Comparison of ENCODE assay signal across 21 cellular contexts in the genomic region with DNA sequence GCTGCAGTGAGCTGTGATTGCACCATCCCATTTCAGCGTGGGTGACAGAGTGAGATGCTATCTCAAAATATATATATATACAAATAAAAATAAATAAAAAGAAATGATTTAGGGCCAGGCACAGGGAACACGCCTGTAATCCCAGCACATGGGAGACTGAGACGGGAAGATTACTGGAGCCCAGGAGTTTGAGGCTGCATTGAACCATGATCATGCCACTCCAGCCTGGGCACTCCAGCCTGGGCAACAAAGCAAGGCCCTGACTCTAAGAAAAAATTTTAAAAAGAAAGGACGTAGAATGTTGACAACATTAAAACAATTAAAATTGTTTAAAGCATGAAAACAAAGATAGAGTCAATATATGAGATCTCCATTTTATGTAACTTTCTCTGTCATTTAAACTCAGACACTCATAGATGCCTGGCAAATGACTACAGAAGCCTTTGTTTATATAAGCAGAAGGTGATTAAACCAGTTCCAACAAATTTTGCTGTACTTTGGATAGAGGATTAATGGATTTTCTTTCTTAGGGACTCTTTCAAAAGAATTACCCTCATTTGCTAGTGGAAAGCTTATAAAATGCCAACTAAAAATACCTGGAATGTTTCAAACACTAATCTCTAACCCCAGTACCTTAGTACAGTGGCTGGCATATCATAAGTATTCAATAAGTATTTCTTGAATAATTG. TPM values are rescaled to one million over a fixed set of nuclear protein-coding genes. Genes with fewer than 3 reads are reported as not detected.
DNase-seq lines count a peak whose midpoint lies in the region; ATAC-seq, FAIRE-seq and TF ChIP-seq lines count a peak whose summit lies in the region.
"Had no signal": no experiment of that assay in that cellular context is flagged by ENCODE, and none has a peak within 500 bp of the region (broad histone marks: within the 10 kb centered on the region; RNA-seq: fewer than 3 reads in every experiment).

No MANE protein-coding gene starts in this region.

- peak overlapping the region; percentile 48 for H3K27ac Mint-ChIP-seq in HFFc6
- H3K27ac Mint-ChIP-seq: GM23338 had no signal

- no peaks in the 10 kb centered on the region for H3K79me1 ChIP-seq in mesenchymal stem cell (replicated peaks; ENCODE audit: low read length, poor library complexity, severe bottlenecking)

- H3K27ac ChIP-seq in mesenchymal stem cell (ENCODE audit: low read length, poor library complexity, severe bottlenecking), result no peak overlapping the region
- H3K27ac ChIP-seq: SK-N-MC had no signal

- no peak overlapping the region for H3K4me3 Mint-ChIP-seq in HFFc6
- H3K4me3 Mint-ChIP-seq: CD8-positive, alpha-beta memory T cell; GM23338 had no signal

- H3K9ac ChIP-seq in mesenchymal stem cell (ENCODE audit: low read length), result peak overlapping the region; percentile 22

- H3K36me3 Mint-ChIP-seq in HFFc6 (ENCODE audit: low read depth), result peaks cover 5% of the 10 kb centered on the region

- no peak overlapping the region for H3K4me2 ChIP-seq in mesenchymal stem cell (ENCODE audit: low read length, poor library complexity, severe bottlenecking)
- H3K4me2 ChIP-seq: GM23338 had no signal

- no peak overlapping the region for H3K18ac ChIP-seq in mesenchymal stem cell (ENCODE audit: low read depth in 1 of 2, low read length in 2 of 2)

- 98% methylated on average over 2 of the region's 4 CpGs for WGBS in mesenchymal stem cell

- no peak overlapping the region for H4K8ac ChIP-seq in mesenchymal stem cell (ENCODE audit: low read length)

- no peaks in the 10 kb centered on the region for H3K9me3 ChIP-seq in mesenchymal stem cell (ENCODE audit: control insufficient read depth, low read length)

- peaks cover 18% of the 10 kb centered on the region for H3K4me1 Mint-ChIP-seq in HFFc6 (ENCODE audit: low read depth)
- H3K4me1 Mint-ChIP-seq: GM23338 had no signal

- no peak overlapping the region for H2BK12ac ChIP-seq in mesenchymal stem cell (ENCODE audit: low read length in 2 of 2)

- H3K36me3 ChIP-seq in mesenchymal stem cell (ENCODE audit: control insufficient read depth in 1 of 2, insufficient read depth in 2 of 2, low read depth in 1 of 2, low read length in 2 of 2), result no peaks in the 10 kb centered on the region

- no peak overlapping the region for H3K14ac ChIP-seq in mesenchymal stem cell (ENCODE audit: low read length in 2 of 2)

- no peak overlapping the region for H3K23ac ChIP-seq in mesenchymal stem cell (ENCODE audit: low read length in 2 of 2)

- no peaks in the 10 kb centered on the region for H3K27me3 Mint-ChIP-seq in HFFc6 (ENCODE audit: insufficient read depth)
- H3K27me3 Mint-ChIP-seq: CD8-positive, alpha-beta memory T cell had no signal

- H4K91ac ChIP-seq in mesenchymal stem cell (ENCODE audit: low read length), result no peak overlapping the region

- H3K4ac ChIP-seq in mesenchymal stem cell (ENCODE audit: low read depth in 1 of 2, low read length in 2 of 2), result no peak overlapping the region

- H3K4me1 ChIP-seq in mesenchymal stem cell (ENCODE audit: control insufficient read depth, insufficient read depth, low read depth, low read length), result no peaks in the 10 kb centered on the region

- H2BK15ac ChIP-seq in mesenchymal stem cell (ENCODE audit: low read depth, poor library complexity, severe bottlenecking), result no peak overlapping the region

- no peak overlapping the region for H3K4me3 ChIP-seq in epithelial cell of esophagus (ENCODE audit: low read length)
- no peak overlapping the region for H3K4me3 ChIP-seq in mesenchymal stem cell (ENCODE audit: insufficient read depth in 1 of 2, low read depth in 1 of 2, low read length in 2 of 2)
- H3K4me3 ChIP-seq: GM23338, SK-N-MC had no signal

- ATAC-seq in HG02798 (IDR thresholded peaks at IDR 0.05; ENCODE audit: poor library complexity, unreplicated experiment), result no peak
- ATAC-seq: GM23338, HCT116 had no signal

- no peak overlapping the region for H2AK5ac ChIP-seq in mesenchymal stem cell (ENCODE audit: low read length, severe bottlenecking)

- H2BK5ac ChIP-seq in mesenchymal stem cell (ENCODE audit: low read depth, low read length, poor library complexity, severe bottlenecking), result no peak overlapping the region

- no peaks in the 10 kb centered on the region for H3K27me3 ChIP-seq in mesenchymal stem cell (ENCODE audit: control insufficient read depth in 1 of 2, insufficient read depth in 1 of 2, low read length in 2 of 2)

- peak; percentile 6 for FAIRE-seq in D721Med (lab: Jason Lieb, UNC)
- FAIRE-seq: G401.6 had no signal

- no peak for TF ChIP-seq CTCF in D721Med (IDR thresholded peaks at IDR 0.05; ENCODE audit: insufficient read depth, missing control alignments)
- TF ChIP-seq CTCF in HFFc6 (IDR thresholded peaks at IDR 0.05), result no peak
- TF ChIP-seq CTCF in epithelial cell of esophagus (IDR thresholded peaks at IDR 0.05; ENCODE audit: insufficient read depth, low read depth, low read length, missing control alignments), result no peak

- no peak overlapping the region for H2AFZ ChIP-seq in mesenchymal stem cell (ENCODE audit: low read depth, low read length)
- H2AFZ ChIP-seq: GM23338 had no signal

- no peak overlapping the region for H2BK120ac ChIP-seq in mesenchymal stem cell (ENCODE audit: low read depth, low read length)

- no peaks in the 10 kb centered on the region for H3K9me3 Mint-ChIP-seq in HFFc6
- H3K9me3 Mint-ChIP-seq: CD8-positive, alpha-beta memory T cell; GM23338 had no signal

- DNase-seq in D721Med (ENCODE audit: insufficient read length, low spot score), result no peak
- peak; percentile 45 for DNase-seq in HFFc6
- DNase-seq in epithelial cell of esophagus (ENCODE audit: low read depth), result peak; percentile 10
- DNase-seq in mesenchymal stem cell, result peak; percentile 17
- DNase-seq in epidermal melanocyte (ENCODE audit: insufficient read length, low spot score), result no peak
- no peak for DNase-seq in globus pallidus (ENCODE audit: low spot score)
- no peak for DNase-seq in NCI-H2107 treated with DMSO at 0.1 percent for 48 hours (lab: John Stamatoyannopoulos, UW; ENCODE audit: unreplicated experiment)
- DNase-seq: C1 segment of cervical spinal cord; CD8-positive, alpha-beta memory T cell; DMS79; KBM-7; NCI-H1105 treated with DMSO at 0.1 percent for 48 hours; NCI-H1694 treated with DMSO at 0.1 percent for 48 hours; NCI-H510A; NCI-H774; SHP77 had no signal

RNA-seq across cellular contexts. Expression of gene TRPM7, which starts 10.7 kb away (rescaled TPM):
- total RNA-seq in HFFc6 (2021; fragmentation: NEBNext Ultra II Directional; extraction: Animal tissue kit (Norgen Biotek cat#: 25700)), result 10 to 100 TPM; 20.6 to 24.6 (median 23.5) TPM
- 14.6 TPM for polyA plus RNA-seq in mesenchymal stem cell (2013, experiment 1 of 2)
- 14.8 TPM for polyA plus RNA-seq in mesenchymal stem cell (2013, experiment 2 of 2)

Comparison
In these comparisons a context has a peak if more than half of its experiments do, and no peak if none do; other contexts are left out.
1. DNase-seq: peak in HFFc6 (single experiment), epithelial cell of esophagus (single experiment) and mesenchymal stem cell (single experiment); none in D721Med (single experiment), epidermal melanocyte (single experiment), globus pallidus (single experiment) and NCI-H2107 treated with DMSO at 0.1 percent for 48 hours (single experiment).